23 cellular contexts compared by ENCODE assay signal in the genomic region with DNA sequence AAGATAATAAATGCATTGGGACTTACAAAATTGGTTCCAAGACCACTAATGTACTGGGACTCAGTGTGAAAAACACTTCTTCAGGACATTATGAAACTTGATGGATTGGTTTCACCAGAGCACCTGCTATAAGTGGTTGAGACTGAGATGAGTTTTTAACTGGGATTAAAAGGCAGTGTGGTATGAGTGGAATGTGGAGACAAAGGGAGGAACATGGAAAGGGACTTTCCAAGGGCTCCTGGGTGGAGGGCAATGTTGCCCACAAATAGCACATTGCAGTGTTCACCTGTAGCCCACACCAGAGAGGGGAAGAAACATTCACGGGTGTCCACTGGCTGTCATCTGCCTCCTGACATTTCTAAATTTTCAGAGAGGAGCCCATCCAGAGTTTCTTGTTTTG.
DNase-seq lines count a peak whose midpoint lies in the region; ATAC-seq and TF ChIP-seq lines count a peak whose summit lies in the region.
"Had no signal": no experiment of that assay in that cellular context is flagged by ENCODE, and none has a peak within 500 bp of the region (broad histone marks: within the 10 kb centered on the region; RNA-seq: fewer than 3 reads in every experiment).

No MANE protein-coding gene starts in this region.

- no peak for TF ChIP-seq CTCF in Caco-2 (IDR thresholded peaks at IDR 0.05; ENCODE audit: insufficient read depth in 1 of 2, low read depth in 1 of 2, low read length in 1 of 2, severe bottlenecking in 1 of 2, unreplicated experiment in 1 of 2)

- no peak for ATAC-seq in left lobe of liver
- ATAC-seq: activated CD8-positive, alpha-beta T cell treated with anti-CD3 and anti-CD28 coated beads, Interleukin-2, amount 10 ng/mL, durations not matched to agents 7 days and 5 days; K562 had no signal

- H3K4me1 Mint-ChIP-seq in Caco-2 (ENCODE audit: low read depth, unreplicated experiment), result peaks cover 11% of the 10 kb centered on the region
- H3K4me1 Mint-ChIP-seq: central memory CD8-positive, alpha-beta T cell had no signal

- intact Hi-C loops in Caco-2 (cut with micrococcal nuclease; ENCODE audit: unreplicated experiment), result no loop called here
- intact Hi-C loops in cardiac septum (cut with DNase I), result no loop called here
- intact Hi-C loops in posterior cingulate gyrus (cut with DNase I), result no loop called here

- no peaks in the 10 kb centered on the region for H3K27me3 ChIP-seq in Caco-2 (replicated peaks; ENCODE audit: control insufficient read depth, insufficient read depth, low read length)

- no TSS peak for BruUV-seq in Caco-2 (replicated peaks; lab: Mats Ljungman, UMichigan)

- H3K36me3 ChIP-seq in Caco-2 (ENCODE audit: control insufficient read depth, insufficient read depth, low read length), result no peaks in the 10 kb centered on the region
- H3K36me3 ChIP-seq: thoracic aorta had no signal

- H3K27me3 Mint-ChIP-seq in Caco-2 (ENCODE audit: insufficient read depth, unreplicated experiment), result no peaks in the 10 kb centered on the region

- peak overlapping the region; percentile 10 for H3K4me3 Mint-ChIP-seq in Caco-2 (ENCODE audit: unreplicated experiment)
- H3K4me3 Mint-ChIP-seq: activated CD8-positive, alpha-beta T cell treated with anti-CD3 and anti-CD28 coated beads, Interleukin-2, amount 10 ng/mL, durations not matched to agents 7 days and 5 days; activated T-cell treated with anti-CD3 and anti-CD28 coated beads, Interleukin-2, amount 50 U/mL, for 24 hours; central memory CD8-positive, alpha-beta T cell; nephron progenitor cell had no signal

- CTCF ChIA-PET in Caco-2 (lab: Charles Lee), result no interaction called here

- no peaks in the 10 kb centered on the region for H3K9me3 Mint-ChIP-seq in Caco-2 (ENCODE audit: unreplicated experiment)
- H3K9me3 Mint-ChIP-seq: activated T-cell treated with anti-CD3 and anti-CD28 coated beads, Interleukin-2, amount 50 U/mL, for 24 hours; central memory CD8-positive, alpha-beta T cell; nephron progenitor cell had no signal

- peak overlapping the region; percentile 73 for H3K27ac Mint-ChIP-seq in Caco-2 (ENCODE audit: unreplicated experiment)
- H3K27ac Mint-ChIP-seq: activated CD8-positive, alpha-beta T cell treated with anti-CD3 and anti-CD28 coated beads, Interleukin-2, amount 10 ng/mL, durations not matched to agents 7 days and 5 days; activated T-cell treated with anti-CD3 and anti-CD28 coated beads, Interleukin-2, amount 50 U/mL, for 24 hours; nephron progenitor cell had no signal

- H3K4me1 ChIP-seq in Caco-2, result peaks cover 12% of the 10 kb centered on the region

- H3K4me3 ChIP-seq in Caco-2 (ENCODE audit: low read depth, low read length), result no peak overlapping the region
- H3K4me3 ChIP-seq: K562, thoracic aorta had no signal

- POLR2A ChIA-PET in Caco-2 (lab: Charles Lee), result no interaction called here

- peak in 1 of 2 experiments; percentile 29 for DNase-seq in Caco-2
- DNase-seq in HK-2 (ENCODE audit: unreplicated experiment), result peak; percentile 11
- DNase-seq in dermis blood vessel endothelial cell, result peak; percentile 17
- peak; percentile 78 for DNase-seq in myocyte (ENCODE audit: low read depth)
- DNase-seq in cardiac septum (ENCODE audit: low spot score), result no peak
- DNase-seq in NCI-H748 treated with DMSO at 0.1 percent for 48 hours (lab: John Stamatoyannopoulos, UW), result no peak
- no peak for DNase-seq in posterior cingulate gyrus
- no peak for DNase-seq in left lobe of liver (ENCODE audit: low spot score)
- DNase-seq: activated CD4-positive, CD25-positive, alpha-beta regulatory T cell; activated CD8-positive, alpha-beta T cell treated with anti-CD3 and anti-CD28 coated beads, Interleukin-2, amount 10 ng/mL, durations not matched to agents 7 days and 5 days; activated naive CD4-positive, alpha-beta T cell; activated T-cell treated with anti-CD3 and anti-CD28 coated beads, Interleukin-2, amount 50 U/mL, for 24 hours; erythroblast; foreskin melanocyte; MV-4-11; NCI-H1930; NCI-H510A; nephron progenitor cell; NK-92 treated with Interleukin-12 subunit alpha and Interleukin-12 subunit beta, amount 100 ng/mL, for 24 hours; T1000 had no signal

- H3K9me3 ChIP-seq in Caco-2, result no peaks in the 10 kb centered on the region
- H3K9me3 ChIP-seq: thoracic aorta had no signal

- H3K36me3 Mint-ChIP-seq in Caco-2 (ENCODE audit: insufficient read depth, unreplicated experiment), result no peaks in the 10 kb centered on the region

Comparison
In these comparisons a context has a peak if more than half of its experiments do, and no peak if none do; other contexts are left out.
1. DNase-seq: peak in HK-2 (single experiment), dermis blood vessel endothelial cell (single experiment) and myocyte (single experiment); none in cardiac septum (single experiment), NCI-H748 treated with DMSO at 0.1 percent for 48 hours (single experiment), posterior cingulate gyrus (0 of 10) and left lobe of liver (single experiment).